ENCODE assay signal across 12 cellular contexts in genomic region chr6:148407372-148407771, GRCh38.
DNase-seq lines count a peak whose midpoint lies in the region; ATAC-seq and TF ChIP-seq lines count a peak whose summit lies in the region.
"Had no signal": no experiment of that assay in that cellular context is flagged by ENCODE, and none has a peak within 500 bp of the region (broad histone marks: within the 10 kb centered on the region; RNA-seq: fewer than 3 reads in every experiment).

No MANE protein-coding gene starts in this region.

- H3K4me1 ChIP-seq in skeletal muscle satellite cell (ENCODE audit: control insufficient read depth, insufficient read depth, low read length): peaks cover 21% of the 10 kb centered on the region
- H3K4me1 ChIP-seq: right lobe of liver had no signal

- ATAC-seq in GM18511 (IDR thresholded peaks at IDR 0.05; ENCODE audit: unreplicated experiment): no peak
- no peak for ATAC-seq in HG03457 (IDR thresholded peaks at IDR 0.05; ENCODE audit: unreplicated experiment)
- ATAC-seq: activated naive CD4-positive, alpha-beta T cell treated with anti-CD3 and anti-CD28 coated beads, Interleukin-2, amount 50 U/mL, for 72 hours had no signal

- H3K4me3 ChIP-seq in astrocyte of the cerebellum (ENCODE audit: low read depth, low read length) (no peak overlapping the region), skeletal muscle satellite cell (ENCODE audit: low read length) (peak overlapping the region; percentile 46)
- H3K4me3 ChIP-seq: right lobe of liver had no signal

- no peak for TF ChIP-seq CTCF in astrocyte of the cerebellum (IDR thresholded peaks at IDR 0.05; ENCODE audit: low read depth, low read length, missing control alignments)

- H3K4me2 ChIP-seq in skeletal muscle satellite cell (ENCODE audit: low read length): peak overlapping the region; percentile 57

- H3K9ac ChIP-seq in skeletal muscle satellite cell (ENCODE audit: low read depth, low read length): peak overlapping the region; percentile 19

- no peaks in the 10 kb centered on the region for H3K36me3 ChIP-seq in skeletal muscle satellite cell (ENCODE audit: insufficient read depth, low read length)
- H3K36me3 ChIP-seq: right lobe of liver had no signal

- peak; percentile 81 for DNase-seq in GM03348 (ENCODE audit: low spot score)
- peak; percentile 95 for DNase-seq in astrocyte of the cerebellum (ENCODE audit: low read depth)
- DNase-seq in glomerular visceral epithelial cell (ENCODE audit: extremely low spot score): peak; percentile 35
- DNase-seq in activated effector memory CD4-positive, alpha-beta T cell treated with anti-CD3 and anti-CD28 coated beads, Interleukin-2, amount 50 U/mL, for 16 hours: no peak
- no peak for DNase-seq in NCI-H2107 (lab: John Stamatoyannopoulos, UW)
- DNase-seq: DMS 273 treated with DMSO at 0.1 percent for 48 hours, NCI-H748 treated with DMSO at 0.1 percent for 48 hours, right lobe of liver had no signal

- no peaks in the 10 kb centered on the region for H3K27me3 ChIP-seq in skeletal muscle satellite cell (ENCODE audit: control insufficient read depth, insufficient read depth, low read length)
- H3K27me3 ChIP-seq: right lobe of liver had no signal

- in situ Hi-C loops in astrocyte of the cerebellum (cut with HindIII; ENCODE audit: low sequenced_read_pairs): no loop called here

- H3K9me3 ChIP-seq in skeletal muscle satellite cell (replicated peaks; ENCODE audit: low read length): no peaks in the 10 kb centered on the region
- H3K9me3 ChIP-seq: right lobe of liver had no signal

Comparison
In these comparisons a context has a peak if more than half of its experiments do, and no peak if none do; other contexts are left out.
1. DNase-seq: peak in GM03348 (single experiment), astrocyte of the cerebellum (single experiment) and glomerular visceral epithelial cell (single experiment); none in activated effector memory CD4-positive, alpha-beta T cell treated with anti-CD3 and anti-CD28 coated beads, Interleukin-2, amount 50 U/mL, for 16 hours (single experiment) and NCI-H2107 (single experiment).